15 cellular contexts compared by ENCODE assay signal in the genomic region with DNA sequence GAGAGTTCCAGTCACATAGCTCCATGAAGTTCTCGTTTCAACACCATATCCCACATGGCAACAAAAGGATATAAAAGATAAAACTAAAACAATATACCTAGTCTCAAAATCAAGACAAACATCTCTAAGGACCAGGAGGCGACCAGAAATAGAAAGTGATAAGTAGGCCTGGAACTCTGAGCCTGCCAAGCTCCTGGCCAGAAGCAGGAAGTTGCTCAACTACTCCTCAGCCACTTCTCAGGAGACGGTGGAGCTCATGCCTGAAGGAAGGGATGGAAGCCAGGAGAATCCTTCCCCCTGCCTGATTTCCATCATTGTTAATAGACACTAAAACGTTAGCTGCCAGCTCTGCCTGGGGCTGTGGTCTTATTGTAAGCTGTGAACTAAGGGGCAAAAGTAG.
DNase-seq lines count a peak whose midpoint lies in the region; ATAC-seq and TF ChIP-seq lines count a peak whose summit lies in the region.
"Had no signal": no experiment of that assay in that cellular context is flagged by ENCODE, and none has a peak within 500 bp of the region (broad histone marks: within the 10 kb centered on the region; RNA-seq: fewer than 3 reads in every experiment).

No MANE protein-coding gene starts in this region.

- no peaks in the 10 kb centered on the region for H3K27me3 ChIP-seq in breast epithelium
- H3K27me3 ChIP-seq in left lung: no peaks in the 10 kb centered on the region
- no peaks in the 10 kb centered on the region for H3K27me3 ChIP-seq in upper lobe of left lung
- no peaks in the 10 kb centered on the region for H3K27me3 ChIP-seq in esophagus muscularis mucosa

- peak; percentile 78 for DNase-seq in MCF 10A (ENCODE audit: unreplicated experiment)
- DNase-seq in breast epithelium (ENCODE audit: low spot score in 2 of 2): no peak
- no peak for DNase-seq in chondrocyte (ENCODE audit: low spot score)
- peak in 1 of 2 donors; percentile 59 for DNase-seq in left lung
- peak in 1 of 2 donors; percentile 68 for DNase-seq in upper lobe of left lung
- DNase-seq in esophagus muscularis mucosa (ENCODE audit: extremely low spot score): no peak
- no peak for DNase-seq in activated T-cell treated with anti-CD3 and anti-CD28 coated beads, Interleukin-2, amount 50 U/mL, for 4 hours
- DNase-seq: activated T-cell treated with anti-CD3 and anti-CD28 coated beads for 4 hours; CD8-positive, alpha-beta memory T cell; cortex of kidney; foreskin melanocyte; MM.1S had no signal

- TF ChIP-seq CTCF in MCF 10A (IDR thresholded peaks at IDR 0.05; ENCODE audit: unreplicated experiment) (no peak), breast epithelium (IDR thresholded peaks at IDR 0.05) (no peak), chondrocyte (IDR thresholded peaks at IDR 0.05) (no peak), left lung (IDR thresholded peaks at IDR 0.05) (no peak), upper lobe of left lung (IDR thresholded peaks at IDR 0.05) (no peak), esophagus muscularis mucosa (IDR thresholded peaks at IDR 0.05) (no peak)

- H3K27ac Mint-ChIP-seq in MCF 10A (ENCODE audit: low read depth, unreplicated experiment) (no peak overlapping the region), chondrocyte (ENCODE audit: unreplicated experiment) (peak overlapping the region; percentile 79)
- H3K27ac Mint-ChIP-seq: CD8-positive, alpha-beta memory T cell; nephron had no signal

- no peak overlapping the region for H3K27ac ChIP-seq in breast epithelium
- peak overlapping the region; percentile 49 to 58 for H3K27ac ChIP-seq in left lung
- peak overlapping the region in 2 of 4 donors; percentile 37 to 58 for H3K27ac ChIP-seq in upper lobe of left lung
- peak overlapping the region in 1 of 4 donors; percentile 40 for H3K27ac ChIP-seq in esophagus muscularis mucosa (replicated peaks in 1 of 4)
- H3K27ac ChIP-seq: 22Rv1 had no signal

- ATAC-seq in left lung: peak; percentile 95
- ATAC-seq in upper lobe of left lung (ENCODE audit: low FRiP score in 2 of 2): peak; percentile 73 to 81
- ATAC-seq in HG02571 (IDR thresholded peaks at IDR 0.05; ENCODE audit: unreplicated experiment): no peak
- ATAC-seq in activated T-cell treated with anti-CD3 and anti-CD28 coated beads, Interleukin-2, amount 50 U/mL, for 4 hours: no peak

- H3K36me3 ChIP-seq in breast epithelium (no peaks in the 10 kb centered on the region), left lung (no peaks in the 10 kb centered on the region), upper lobe of left lung (no peaks in the 10 kb centered on the region), esophagus muscularis mucosa (no peaks in the 10 kb centered on the region)

- H3K36me3 Mint-ChIP-seq in MCF 10A (ENCODE audit: insufficient read depth, unreplicated experiment) (no peaks in the 10 kb centered on the region), chondrocyte (ENCODE audit: low read depth) (no peaks in the 10 kb centered on the region)
- peaks cover 2% of the 10 kb centered on the region for H3K36me3 Mint-ChIP-seq in activated T-cell treated with anti-CD3 and anti-CD28 coated beads, Interleukin-2, amount 50 U/mL, for 4 hours (ENCODE audit: insufficient read depth)

- H3K4me3 ChIP-seq in breast epithelium (no peak overlapping the region), left lung (no peak overlapping the region), upper lobe of left lung (no peak overlapping the region), esophagus muscularis mucosa (no peak overlapping the region)

- POLR2A ChIA-PET in MCF 10A (lab: Yijun Ruan, JAX): interaction anchor here (3.0 to 3.5 kb wide), 2 partner anchors 17 to 22 kb away, joined by 11 to 20 read pairs; no protein-coding TSS in a partner anchor

- H3K9me3 ChIP-seq in breast epithelium (no peaks in the 10 kb centered on the region), left lung (no peaks in the 10 kb centered on the region), upper lobe of left lung (no peaks in the 10 kb centered on the region), esophagus muscularis mucosa (no peaks in the 10 kb centered on the region)

- H3K4me1 Mint-ChIP-seq in MCF 10A (ENCODE audit: insufficient read depth, unreplicated experiment) (peaks cover 19% of the 10 kb centered on the region), chondrocyte (ENCODE audit: low read depth) (peaks cover 27% of the 10 kb centered on the region)
- H3K4me1 Mint-ChIP-seq in activated T-cell treated with anti-CD3 and anti-CD28 coated beads, Interleukin-2, amount 50 U/mL, for 4 hours (ENCODE audit: low read depth): no peaks in the 10 kb centered on the region
- H3K4me1 Mint-ChIP-seq: CD8-positive, alpha-beta memory T cell had no signal

- intact Hi-C loops in MCF 10A (cut with micrococcal nuclease): no loop called here
- intact Hi-C loops in breast epithelium (cut with DNase I; ENCODE audit: low total_unique reads): no loop called here
- intact Hi-C loops in left lung (cut with DNase I): no loop called here
- intact Hi-C loops in esophagus muscularis mucosa (cut with DNase I): no loop called here

- H3K4me1 ChIP-seq in breast epithelium: peaks cover 0 to 6% of the 10 kb centered on the region in 2 donors
- peaks cover 4 to 9% of the 10 kb centered on the region in 2 donors for H3K4me1 ChIP-seq in left lung
- peaks cover 0 to 10% (median 5%) of the 10 kb centered on the region in 4 donors for H3K4me1 ChIP-seq in upper lobe of left lung
- peaks cover 0 to 21% (median 11%) of the 10 kb centered on the region in 4 donors for H3K4me1 ChIP-seq in esophagus muscularis mucosa

- H3K9me3 Mint-ChIP-seq in MCF 10A (ENCODE audit: unreplicated experiment) (no peaks in the 10 kb centered on the region), chondrocyte (ENCODE audit: low read depth) (no peaks in the 10 kb centered on the region)
- no peaks in the 10 kb centered on the region for H3K9me3 Mint-ChIP-seq in activated T-cell treated with anti-CD3 and anti-CD28 coated beads, Interleukin-2, amount 50 U/mL, for 4 hours
- H3K9me3 Mint-ChIP-seq: nephron had no signal

- no peak for TF ChIP-seq POLR2A in breast epithelium (IDR thresholded peaks at IDR 0.05)
- no peak for TF ChIP-seq POLR2A in upper lobe of left lung (IDR thresholded peaks at IDR 0.05)
- TF ChIP-seq POLR2A in esophagus muscularis mucosa (IDR thresholded peaks at IDR 0.05; ENCODE audit: low read depth): no peak

- no peak overlapping the region for H3K4me3 Mint-ChIP-seq in MCF 10A (ENCODE audit: unreplicated experiment)
- H3K4me3 Mint-ChIP-seq in chondrocyte (ENCODE audit: unreplicated experiment): no peak overlapping the region
- H3K4me3 Mint-ChIP-seq in activated T-cell treated with anti-CD3 and anti-CD28 coated beads, Interleukin-2, amount 50 U/mL, for 4 hours: no peak overlapping the region
- H3K4me3 Mint-ChIP-seq: CD8-positive, alpha-beta memory T cell; nephron had no signal

- no TSS peak for BruUV-seq in MCF 10A (replicated peaks; lab: Mats Ljungman, UMichigan)

- TF ChIP-seq EP300 in upper lobe of left lung (IDR thresholded peaks at IDR 0.05): no peak
- TF ChIP-seq EP300 in esophagus muscularis mucosa (IDR thresholded peaks at IDR 0.05): no peak

- H3K27me3 Mint-ChIP-seq in MCF 10A (ENCODE audit: insufficient read depth, unreplicated experiment): no peaks in the 10 kb centered on the region
- H3K27me3 Mint-ChIP-seq in chondrocyte (ENCODE audit: low read depth): no peaks in the 10 kb centered on the region
- H3K27me3 Mint-ChIP-seq in activated T-cell treated with anti-CD3 and anti-CD28 coated beads, Interleukin-2, amount 50 U/mL, for 4 hours (ENCODE audit: low read depth): no peaks in the 10 kb centered on the region

- WGBS in upper lobe of left lung, 2 donors: 22 to 23% methylated on average over 4 of the region's 4 CpGs
- WGBS in esophagus muscularis mucosa: 57% methylated on average over 4 of the region's 4 CpGs

- CTCF ChIA-PET in MCF 10A (lab: Yijun Ruan, JAX): interaction anchor here (0.6 to 1.4 kb wide), 4 partner anchors 9 to 705 kb away, joined by 3 to 4 read pairs (median 4); no protein-coding TSS in a partner anchor

Comparison
In these comparisons a context has a peak if more than half of its experiments do, and no peak if none do; other contexts are left out.
1. H3K27ac ChIP-seq: peak in left lung (2 of 2); none in breast epithelium (0 of 2).
2. ATAC-seq: peak in left lung (single experiment) and upper lobe of left lung (2 of 2); none in HG02571 (single experiment) and activated T-cell treated with anti-CD3 and anti-CD28 coated beads, Interleukin-2, amount 50 U/mL, for 4 hours (0 of 2).